In the genomic region with DNA sequence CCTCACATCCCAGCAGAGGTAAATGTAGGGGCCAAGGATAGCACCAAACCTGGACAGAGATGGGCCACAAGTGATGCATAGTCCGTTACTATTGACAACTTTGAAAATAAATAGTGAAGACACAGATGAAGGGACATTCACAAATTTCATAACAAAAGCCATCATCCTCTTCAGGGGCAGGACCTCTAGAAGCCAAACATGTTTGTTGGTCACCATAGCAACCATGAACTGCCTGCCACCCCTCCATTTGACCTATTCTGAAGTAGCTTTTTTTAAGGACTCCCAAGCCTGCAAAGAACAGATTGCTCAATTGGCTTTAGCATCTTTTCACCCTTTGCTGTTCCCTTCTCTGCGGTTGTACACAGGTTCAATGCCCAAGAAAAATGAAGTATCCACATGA, we compare ENCODE assay signal across 1 cellular context.
TF ChIP-seq lines count a peak whose summit lies in the region.

No MANE protein-coding gene starts in this region.

TF ChIP-seq in GM23338, 12 proteins besides CTCF, POLR2A, EP300 and RAD21:
- TF ChIP-seq, protein P1, sequence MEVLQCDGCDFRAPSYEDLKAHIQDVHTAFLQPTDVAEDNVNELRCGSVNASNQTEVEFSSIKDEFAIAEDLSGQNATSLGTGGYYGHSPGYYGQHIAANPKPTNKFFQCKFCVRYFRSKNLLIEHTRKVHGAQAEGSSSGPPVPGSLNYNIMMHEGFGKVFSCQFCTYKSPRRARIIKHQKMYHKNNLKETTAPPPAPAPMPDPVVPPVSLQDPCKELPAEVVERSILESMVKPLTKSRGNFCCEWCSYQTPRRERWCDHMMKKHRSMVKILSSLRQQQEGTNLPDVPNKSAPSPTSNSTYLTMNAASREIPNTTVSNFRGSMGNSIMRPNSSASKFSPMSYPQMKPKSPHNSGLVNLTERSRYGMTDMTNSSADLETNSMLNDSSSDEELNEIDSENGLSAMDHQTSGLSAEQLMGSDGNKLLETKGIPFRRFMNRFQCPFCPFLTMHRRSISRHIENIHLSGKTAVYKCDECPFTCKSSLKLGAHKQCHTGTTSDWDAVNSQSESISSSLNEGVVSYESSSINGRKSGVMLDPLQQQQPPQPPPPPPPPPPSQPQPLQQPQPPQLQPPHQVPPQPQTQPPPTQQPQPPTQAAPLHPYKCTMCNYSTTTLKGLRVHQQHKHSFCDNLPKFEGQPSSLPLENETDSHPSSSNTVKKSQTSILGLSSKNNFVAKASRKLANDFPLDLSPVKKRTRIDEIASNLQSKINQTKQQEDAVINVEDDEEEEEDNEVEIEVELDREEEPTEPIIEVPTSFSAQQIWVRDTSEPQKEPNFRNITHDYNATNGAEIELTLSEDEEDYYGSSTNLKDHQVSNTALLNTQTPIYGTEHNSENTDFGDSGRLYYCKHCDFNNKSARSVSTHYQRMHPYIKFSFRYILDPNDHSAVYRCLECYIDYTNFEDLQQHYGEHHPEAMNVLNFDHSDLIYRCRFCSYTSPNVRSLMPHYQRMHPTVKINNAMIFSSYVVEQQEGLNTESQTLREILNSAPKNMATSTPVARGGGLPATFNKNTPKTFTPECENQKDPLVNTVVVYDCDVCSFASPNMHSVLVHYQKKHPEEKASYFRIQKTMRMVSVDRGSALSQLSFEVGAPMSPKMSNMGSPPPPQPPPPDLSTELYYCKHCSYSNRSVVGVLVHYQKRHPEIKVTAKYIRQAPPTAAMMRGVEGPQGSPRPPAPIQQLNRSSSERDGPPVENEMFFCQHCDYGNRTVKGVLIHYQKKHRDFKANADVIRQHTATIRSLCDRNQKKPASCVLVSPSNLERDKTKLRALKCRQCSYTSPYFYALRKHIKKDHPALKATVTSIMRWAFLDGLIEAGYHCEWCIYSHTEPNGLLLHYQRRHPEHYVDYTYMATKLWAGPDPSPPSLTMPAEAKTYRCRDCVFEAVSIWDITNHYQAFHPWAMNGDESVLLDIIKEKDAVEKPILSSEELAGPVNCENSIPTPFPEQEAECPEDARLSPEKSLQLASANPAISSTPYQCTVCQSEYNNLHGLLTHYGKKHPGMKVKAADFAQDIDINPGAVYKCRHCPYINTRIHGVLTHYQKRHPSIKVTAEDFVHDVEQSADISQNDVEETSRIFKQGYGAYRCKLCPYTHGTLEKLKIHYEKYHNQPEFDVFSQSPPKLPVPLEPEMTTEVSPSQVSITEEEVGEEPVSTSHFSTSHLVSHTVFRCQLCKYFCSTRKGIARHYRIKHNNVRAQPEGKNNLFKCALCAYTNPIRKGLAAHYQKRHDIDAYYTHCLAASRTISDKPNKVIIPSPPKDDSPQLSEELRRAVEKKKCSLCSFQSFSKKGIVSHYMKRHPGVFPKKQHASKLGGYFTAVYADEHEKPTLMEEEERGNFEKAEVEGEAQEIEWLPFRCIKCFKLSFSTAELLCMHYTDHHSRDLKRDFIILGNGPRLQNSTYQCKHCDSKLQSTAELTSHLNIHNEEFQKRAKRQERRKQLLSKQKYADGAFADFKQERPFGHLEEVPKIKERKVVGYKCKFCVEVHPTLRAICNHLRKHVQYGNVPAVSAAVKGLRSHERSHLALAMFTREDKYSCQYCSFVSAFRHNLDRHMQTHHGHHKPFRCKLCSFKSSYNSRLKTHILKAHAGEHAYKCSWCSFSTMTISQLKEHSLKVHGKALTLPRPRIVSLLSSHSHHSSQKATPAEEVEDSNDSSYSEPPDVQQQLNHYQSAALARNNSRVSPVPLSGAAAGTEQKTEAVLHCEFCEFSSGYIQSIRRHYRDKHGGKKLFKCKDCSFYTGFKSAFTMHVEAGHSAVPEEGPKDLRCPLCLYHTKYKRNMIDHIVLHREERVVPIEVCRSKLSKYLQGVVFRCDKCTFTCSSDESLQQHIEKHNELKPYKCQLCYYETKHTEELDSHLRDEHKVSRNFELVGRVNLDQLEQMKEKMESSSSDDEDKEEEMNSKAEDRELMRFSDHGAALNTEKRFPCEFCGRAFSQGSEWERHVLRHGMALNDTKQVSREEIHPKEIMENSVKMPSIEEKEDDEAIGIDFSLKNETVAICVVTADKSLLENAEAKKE (CRISPR knock-in tag; IDR thresholded peaks at IDR 0.05), result no peak
- TF ChIP-seq, protein P2, sequence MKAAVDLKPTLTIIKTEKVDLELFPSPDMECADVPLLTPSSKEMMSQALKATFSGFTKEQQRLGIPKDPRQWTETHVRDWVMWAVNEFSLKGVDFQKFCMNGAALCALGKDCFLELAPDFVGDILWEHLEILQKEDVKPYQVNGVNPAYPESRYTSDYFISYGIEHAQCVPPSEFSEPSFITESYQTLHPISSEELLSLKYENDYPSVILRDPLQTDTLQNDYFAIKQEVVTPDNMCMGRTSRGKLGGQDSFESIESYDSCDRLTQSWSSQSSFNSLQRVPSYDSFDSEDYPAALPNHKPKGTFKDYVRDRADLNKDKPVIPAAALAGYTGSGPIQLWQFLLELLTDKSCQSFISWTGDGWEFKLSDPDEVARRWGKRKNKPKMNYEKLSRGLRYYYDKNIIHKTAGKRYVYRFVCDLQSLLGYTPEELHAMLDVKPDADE (IDR thresholded peaks at IDR 0.05), result no peak
- TF ChIP-seq ZNF114 (CRISPR knock-in tag; IDR thresholded peaks at IDR 0.05) (no peak), EZH2 (IDR thresholded peaks at IDR 0.05; ENCODE audit: low read depth, unreplicated experiment) (no peak), EZH2phosphoT487 (IDR thresholded peaks at IDR 0.05; ENCODE audit: unreplicated experiment) (no peak), JUNB (IDR thresholded peaks at IDR 0.05; ENCODE audit: unreplicated experiment) (no peak), CREB1 (CRISPR knock-in tag; IDR thresholded peaks at IDR 0.05; ENCODE audit: low read depth) (no peak), STAT1 (IDR thresholded peaks at IDR 0.05; ENCODE audit: unreplicated experiment) (no peak), POLR2AphosphoS5 (IDR thresholded peaks at IDR 0.05; ENCODE audit: low read depth) (no peak), ZNF331 (CRISPR knock-in tag; IDR thresholded peaks at IDR 0.05; ENCODE audit: low read depth) (no peak), NANOG (IDR thresholded peaks at IDR 0.05; ENCODE audit: borderline replicate concordance) (no peak)
- TF ChIP-seq, protein P3, sequence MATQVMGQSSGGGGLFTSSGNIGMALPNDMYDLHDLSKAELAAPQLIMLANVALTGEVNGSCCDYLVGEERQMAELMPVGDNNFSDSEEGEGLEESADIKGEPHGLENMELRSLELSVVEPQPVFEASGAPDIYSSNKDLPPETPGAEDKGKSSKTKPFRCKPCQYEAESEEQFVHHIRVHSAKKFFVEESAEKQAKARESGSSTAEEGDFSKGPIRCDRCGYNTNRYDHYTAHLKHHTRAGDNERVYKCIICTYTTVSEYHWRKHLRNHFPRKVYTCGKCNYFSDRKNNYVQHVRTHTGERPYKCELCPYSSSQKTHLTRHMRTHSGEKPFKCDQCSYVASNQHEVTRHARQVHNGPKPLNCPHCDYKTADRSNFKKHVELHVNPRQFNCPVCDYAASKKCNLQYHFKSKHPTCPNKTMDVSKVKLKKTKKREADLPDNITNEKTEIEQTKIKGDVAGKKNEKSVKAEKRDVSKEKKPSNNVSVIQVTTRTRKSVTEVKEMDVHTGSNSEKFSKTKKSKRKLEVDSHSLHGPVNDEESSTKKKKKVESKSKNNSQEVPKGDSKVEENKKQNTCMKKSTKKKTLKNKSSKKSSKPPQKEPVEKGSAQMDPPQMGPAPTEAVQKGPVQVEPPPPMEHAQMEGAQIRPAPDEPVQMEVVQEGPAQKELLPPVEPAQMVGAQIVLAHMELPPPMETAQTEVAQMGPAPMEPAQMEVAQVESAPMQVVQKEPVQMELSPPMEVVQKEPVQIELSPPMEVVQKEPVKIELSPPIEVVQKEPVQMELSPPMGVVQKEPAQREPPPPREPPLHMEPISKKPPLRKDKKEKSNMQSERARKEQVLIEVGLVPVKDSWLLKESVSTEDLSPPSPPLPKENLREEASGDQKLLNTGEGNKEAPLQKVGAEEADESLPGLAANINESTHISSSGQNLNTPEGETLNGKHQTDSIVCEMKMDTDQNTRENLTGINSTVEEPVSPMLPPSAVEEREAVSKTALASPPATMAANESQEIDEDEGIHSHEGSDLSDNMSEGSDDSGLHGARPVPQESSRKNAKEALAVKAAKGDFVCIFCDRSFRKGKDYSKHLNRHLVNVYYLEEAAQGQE (IDR thresholded peaks at IDR 0.05; ENCODE audit: unreplicated experiment), result no peak
